ENCODE assay signal across 1 cellular context in the genomic region with DNA sequence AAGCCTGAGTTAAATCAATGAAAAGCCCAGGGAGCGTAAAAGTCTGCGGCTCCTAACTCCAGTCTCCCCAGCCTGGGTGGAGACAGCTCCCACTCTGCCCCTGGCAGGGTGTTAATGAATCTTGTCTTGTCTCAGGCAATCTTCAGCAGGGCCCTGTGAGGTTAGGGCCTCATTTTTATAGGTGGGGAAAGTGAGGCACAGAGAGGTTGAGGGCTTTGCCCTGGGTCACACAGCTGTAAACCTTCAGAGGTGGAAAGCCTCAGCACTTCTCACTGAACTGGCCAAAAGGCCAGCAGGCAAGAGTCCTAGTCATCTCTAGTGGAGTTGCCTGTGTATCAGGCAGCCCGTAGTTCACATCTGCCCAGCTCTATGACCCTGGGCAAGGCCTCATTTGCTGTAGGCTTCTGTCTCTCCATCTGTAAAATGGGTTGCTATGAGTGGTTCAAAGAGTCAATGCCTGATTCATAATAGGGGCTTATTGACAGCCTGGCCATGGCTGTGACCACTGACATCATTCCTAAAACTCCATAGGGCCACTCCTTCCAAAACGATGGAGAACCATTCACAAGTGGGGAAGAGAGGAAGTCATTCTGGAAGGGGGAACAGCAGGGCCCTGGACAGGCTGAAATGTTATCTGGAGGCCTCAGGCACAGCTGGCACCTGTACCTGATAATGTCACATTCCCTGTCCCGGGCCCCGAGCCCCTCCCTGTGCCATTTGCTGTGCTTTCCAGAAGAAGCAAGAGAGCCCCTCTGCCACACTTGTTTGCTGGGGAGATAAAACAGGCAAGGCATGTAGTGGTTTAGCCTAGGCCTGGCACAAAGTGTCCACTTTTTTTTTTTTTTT.
TF ChIP-seq lines count a peak whose summit lies in the region.

No MANE protein-coding gene starts in this region.

TF ChIP-seq in GM23338, 12 proteins besides CTCF, POLR2A, EP300 and RAD21 (continued from another document):
- TF ChIP-seq, protein P1, sequence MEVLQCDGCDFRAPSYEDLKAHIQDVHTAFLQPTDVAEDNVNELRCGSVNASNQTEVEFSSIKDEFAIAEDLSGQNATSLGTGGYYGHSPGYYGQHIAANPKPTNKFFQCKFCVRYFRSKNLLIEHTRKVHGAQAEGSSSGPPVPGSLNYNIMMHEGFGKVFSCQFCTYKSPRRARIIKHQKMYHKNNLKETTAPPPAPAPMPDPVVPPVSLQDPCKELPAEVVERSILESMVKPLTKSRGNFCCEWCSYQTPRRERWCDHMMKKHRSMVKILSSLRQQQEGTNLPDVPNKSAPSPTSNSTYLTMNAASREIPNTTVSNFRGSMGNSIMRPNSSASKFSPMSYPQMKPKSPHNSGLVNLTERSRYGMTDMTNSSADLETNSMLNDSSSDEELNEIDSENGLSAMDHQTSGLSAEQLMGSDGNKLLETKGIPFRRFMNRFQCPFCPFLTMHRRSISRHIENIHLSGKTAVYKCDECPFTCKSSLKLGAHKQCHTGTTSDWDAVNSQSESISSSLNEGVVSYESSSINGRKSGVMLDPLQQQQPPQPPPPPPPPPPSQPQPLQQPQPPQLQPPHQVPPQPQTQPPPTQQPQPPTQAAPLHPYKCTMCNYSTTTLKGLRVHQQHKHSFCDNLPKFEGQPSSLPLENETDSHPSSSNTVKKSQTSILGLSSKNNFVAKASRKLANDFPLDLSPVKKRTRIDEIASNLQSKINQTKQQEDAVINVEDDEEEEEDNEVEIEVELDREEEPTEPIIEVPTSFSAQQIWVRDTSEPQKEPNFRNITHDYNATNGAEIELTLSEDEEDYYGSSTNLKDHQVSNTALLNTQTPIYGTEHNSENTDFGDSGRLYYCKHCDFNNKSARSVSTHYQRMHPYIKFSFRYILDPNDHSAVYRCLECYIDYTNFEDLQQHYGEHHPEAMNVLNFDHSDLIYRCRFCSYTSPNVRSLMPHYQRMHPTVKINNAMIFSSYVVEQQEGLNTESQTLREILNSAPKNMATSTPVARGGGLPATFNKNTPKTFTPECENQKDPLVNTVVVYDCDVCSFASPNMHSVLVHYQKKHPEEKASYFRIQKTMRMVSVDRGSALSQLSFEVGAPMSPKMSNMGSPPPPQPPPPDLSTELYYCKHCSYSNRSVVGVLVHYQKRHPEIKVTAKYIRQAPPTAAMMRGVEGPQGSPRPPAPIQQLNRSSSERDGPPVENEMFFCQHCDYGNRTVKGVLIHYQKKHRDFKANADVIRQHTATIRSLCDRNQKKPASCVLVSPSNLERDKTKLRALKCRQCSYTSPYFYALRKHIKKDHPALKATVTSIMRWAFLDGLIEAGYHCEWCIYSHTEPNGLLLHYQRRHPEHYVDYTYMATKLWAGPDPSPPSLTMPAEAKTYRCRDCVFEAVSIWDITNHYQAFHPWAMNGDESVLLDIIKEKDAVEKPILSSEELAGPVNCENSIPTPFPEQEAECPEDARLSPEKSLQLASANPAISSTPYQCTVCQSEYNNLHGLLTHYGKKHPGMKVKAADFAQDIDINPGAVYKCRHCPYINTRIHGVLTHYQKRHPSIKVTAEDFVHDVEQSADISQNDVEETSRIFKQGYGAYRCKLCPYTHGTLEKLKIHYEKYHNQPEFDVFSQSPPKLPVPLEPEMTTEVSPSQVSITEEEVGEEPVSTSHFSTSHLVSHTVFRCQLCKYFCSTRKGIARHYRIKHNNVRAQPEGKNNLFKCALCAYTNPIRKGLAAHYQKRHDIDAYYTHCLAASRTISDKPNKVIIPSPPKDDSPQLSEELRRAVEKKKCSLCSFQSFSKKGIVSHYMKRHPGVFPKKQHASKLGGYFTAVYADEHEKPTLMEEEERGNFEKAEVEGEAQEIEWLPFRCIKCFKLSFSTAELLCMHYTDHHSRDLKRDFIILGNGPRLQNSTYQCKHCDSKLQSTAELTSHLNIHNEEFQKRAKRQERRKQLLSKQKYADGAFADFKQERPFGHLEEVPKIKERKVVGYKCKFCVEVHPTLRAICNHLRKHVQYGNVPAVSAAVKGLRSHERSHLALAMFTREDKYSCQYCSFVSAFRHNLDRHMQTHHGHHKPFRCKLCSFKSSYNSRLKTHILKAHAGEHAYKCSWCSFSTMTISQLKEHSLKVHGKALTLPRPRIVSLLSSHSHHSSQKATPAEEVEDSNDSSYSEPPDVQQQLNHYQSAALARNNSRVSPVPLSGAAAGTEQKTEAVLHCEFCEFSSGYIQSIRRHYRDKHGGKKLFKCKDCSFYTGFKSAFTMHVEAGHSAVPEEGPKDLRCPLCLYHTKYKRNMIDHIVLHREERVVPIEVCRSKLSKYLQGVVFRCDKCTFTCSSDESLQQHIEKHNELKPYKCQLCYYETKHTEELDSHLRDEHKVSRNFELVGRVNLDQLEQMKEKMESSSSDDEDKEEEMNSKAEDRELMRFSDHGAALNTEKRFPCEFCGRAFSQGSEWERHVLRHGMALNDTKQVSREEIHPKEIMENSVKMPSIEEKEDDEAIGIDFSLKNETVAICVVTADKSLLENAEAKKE (CRISPR knock-in tag; IDR thresholded peaks at IDR 0.05): no peak
- TF ChIP-seq, protein P2, sequence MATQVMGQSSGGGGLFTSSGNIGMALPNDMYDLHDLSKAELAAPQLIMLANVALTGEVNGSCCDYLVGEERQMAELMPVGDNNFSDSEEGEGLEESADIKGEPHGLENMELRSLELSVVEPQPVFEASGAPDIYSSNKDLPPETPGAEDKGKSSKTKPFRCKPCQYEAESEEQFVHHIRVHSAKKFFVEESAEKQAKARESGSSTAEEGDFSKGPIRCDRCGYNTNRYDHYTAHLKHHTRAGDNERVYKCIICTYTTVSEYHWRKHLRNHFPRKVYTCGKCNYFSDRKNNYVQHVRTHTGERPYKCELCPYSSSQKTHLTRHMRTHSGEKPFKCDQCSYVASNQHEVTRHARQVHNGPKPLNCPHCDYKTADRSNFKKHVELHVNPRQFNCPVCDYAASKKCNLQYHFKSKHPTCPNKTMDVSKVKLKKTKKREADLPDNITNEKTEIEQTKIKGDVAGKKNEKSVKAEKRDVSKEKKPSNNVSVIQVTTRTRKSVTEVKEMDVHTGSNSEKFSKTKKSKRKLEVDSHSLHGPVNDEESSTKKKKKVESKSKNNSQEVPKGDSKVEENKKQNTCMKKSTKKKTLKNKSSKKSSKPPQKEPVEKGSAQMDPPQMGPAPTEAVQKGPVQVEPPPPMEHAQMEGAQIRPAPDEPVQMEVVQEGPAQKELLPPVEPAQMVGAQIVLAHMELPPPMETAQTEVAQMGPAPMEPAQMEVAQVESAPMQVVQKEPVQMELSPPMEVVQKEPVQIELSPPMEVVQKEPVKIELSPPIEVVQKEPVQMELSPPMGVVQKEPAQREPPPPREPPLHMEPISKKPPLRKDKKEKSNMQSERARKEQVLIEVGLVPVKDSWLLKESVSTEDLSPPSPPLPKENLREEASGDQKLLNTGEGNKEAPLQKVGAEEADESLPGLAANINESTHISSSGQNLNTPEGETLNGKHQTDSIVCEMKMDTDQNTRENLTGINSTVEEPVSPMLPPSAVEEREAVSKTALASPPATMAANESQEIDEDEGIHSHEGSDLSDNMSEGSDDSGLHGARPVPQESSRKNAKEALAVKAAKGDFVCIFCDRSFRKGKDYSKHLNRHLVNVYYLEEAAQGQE (IDR thresholded peaks at IDR 0.05; ENCODE audit: unreplicated experiment): no peak
- TF ChIP-seq STAT1 (IDR thresholded peaks at IDR 0.05; ENCODE audit: unreplicated experiment) (no peak), POLR2AphosphoS5 (IDR thresholded peaks at IDR 0.05; ENCODE audit: low read depth) (no peak), NANOG (IDR thresholded peaks at IDR 0.05; ENCODE audit: borderline replicate concordance) (no peak), EZH2phosphoT487 (IDR thresholded peaks at IDR 0.05; ENCODE audit: unreplicated experiment) (no peak), CREB1 (CRISPR knock-in tag; IDR thresholded peaks at IDR 0.05; ENCODE audit: low read depth) (no peak), ZNF331 (CRISPR knock-in tag; IDR thresholded peaks at IDR 0.05; ENCODE audit: low read depth) (no peak), EZH2 (IDR thresholded peaks at IDR 0.05; ENCODE audit: low read depth, unreplicated experiment) (no peak)
- TF ChIP-seq, protein P3, sequence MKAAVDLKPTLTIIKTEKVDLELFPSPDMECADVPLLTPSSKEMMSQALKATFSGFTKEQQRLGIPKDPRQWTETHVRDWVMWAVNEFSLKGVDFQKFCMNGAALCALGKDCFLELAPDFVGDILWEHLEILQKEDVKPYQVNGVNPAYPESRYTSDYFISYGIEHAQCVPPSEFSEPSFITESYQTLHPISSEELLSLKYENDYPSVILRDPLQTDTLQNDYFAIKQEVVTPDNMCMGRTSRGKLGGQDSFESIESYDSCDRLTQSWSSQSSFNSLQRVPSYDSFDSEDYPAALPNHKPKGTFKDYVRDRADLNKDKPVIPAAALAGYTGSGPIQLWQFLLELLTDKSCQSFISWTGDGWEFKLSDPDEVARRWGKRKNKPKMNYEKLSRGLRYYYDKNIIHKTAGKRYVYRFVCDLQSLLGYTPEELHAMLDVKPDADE (IDR thresholded peaks at IDR 0.05): no peak
